ENCODE assay signal across 8 cellular contexts in the genomic region with DNA sequence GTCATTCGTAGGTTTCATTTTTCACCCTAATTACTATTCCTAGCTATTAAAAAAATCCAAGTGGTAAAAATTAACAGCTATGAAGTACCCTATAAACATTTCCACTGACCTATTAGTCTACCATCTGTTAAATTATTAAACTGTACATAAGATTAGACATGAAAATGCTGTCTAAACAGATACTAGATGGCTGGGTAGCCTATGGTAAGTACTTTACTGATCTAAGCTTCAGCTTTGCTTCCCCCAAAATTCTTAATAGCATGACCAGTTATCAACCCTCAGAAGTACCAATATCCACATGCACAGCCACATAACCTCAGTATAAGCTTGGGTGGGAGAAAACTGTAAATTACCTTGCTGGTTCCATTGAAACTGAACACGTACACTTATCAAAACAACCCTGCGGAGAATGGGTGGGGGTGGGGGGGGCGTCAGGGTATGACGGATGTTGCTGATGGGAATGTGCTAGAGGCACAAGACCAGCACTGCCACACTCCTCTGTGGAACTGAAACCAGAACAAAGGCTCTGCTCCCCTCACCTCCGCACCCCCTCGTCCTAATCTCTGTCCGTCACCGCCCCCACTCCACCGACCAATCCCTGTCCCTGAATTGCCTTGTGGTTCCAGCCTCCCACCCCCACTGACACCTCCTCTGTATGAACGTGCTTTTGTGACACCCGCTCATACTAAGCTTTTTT.
A peak's percentile ranks its signal among the peaks of the same experiment; 100 is the strongest.
DNase-seq lines count a peak whose midpoint lies in the region; ATAC-seq and FAIRE-seq lines count a peak whose summit lies in the region.

No MANE protein-coding gene starts in this region.

- H3K9me3 ChIP-seq in effector memory CD4-positive, alpha-beta T cell (ENCODE audit: control insufficient read depth, low read length), result no peaks in the 10 kb centered on the region

- no peaks in the 10 kb centered on the region for H3K4me1 ChIP-seq in effector memory CD4-positive, alpha-beta T cell (ENCODE audit: control insufficient read depth, insufficient read depth, low read length, poor library complexity, severe bottlenecking)

- H3K4me3 ChIP-seq in effector memory CD4-positive, alpha-beta T cell (ENCODE audit: insufficient read depth, low read depth, low read length, poor library complexity, severe bottlenecking), result no peak overlapping the region

- no peaks in the 10 kb centered on the region for H3K36me3 ChIP-seq in effector memory CD4-positive, alpha-beta T cell (ENCODE audit: control insufficient read depth, insufficient read depth, low read length)

- peak overlapping the region; percentile 26 for H3K27ac ChIP-seq in effector memory CD4-positive, alpha-beta T cell (ENCODE audit: insufficient read depth, low read length, poor library complexity, severe bottlenecking)

- peak; percentile 50 for DNase-seq in GM19239 (ENCODE audit: insufficient read length, low spot score)
- peak; percentile 43 for DNase-seq in activated CD4-positive, CD25-positive, alpha-beta regulatory T cell treated with anti-CD3 and anti-CD28 coated beads, Interleukin-2, amount 50 U/mL, for 72 hours
- DNase-seq in effector memory CD4-positive, alpha-beta T cell, result peak; percentile 68 to 80 (median 70)
- DNase-seq in stimulated activated CD4-positive, alpha-beta T cell treated with anti-CD3 and anti-CD28 coated beads, Interleukin-4, amount 100 ng/mL, for 1 hour, result peak; percentile 48
- no peak for DNase-seq in NOMO-1 (lab: John Stamatoyannopoulos, UW; ENCODE audit: unreplicated experiment in 2 of 2)
- DNase-seq in NCI-H2171 treated with DMSO at 0.1 percent for 48 hours (lab: John Stamatoyannopoulos, UW), result no peak
- DNase-seq in D341Med (ENCODE audit: low spot score), result no peak

- H3K27me3 ChIP-seq in effector memory CD4-positive, alpha-beta T cell (replicated peaks; ENCODE audit: control insufficient read depth, insufficient read depth, low read length, poor library complexity, severe bottlenecking), result no peaks in the 10 kb centered on the region

- peak; percentile 95 for FAIRE-seq in GM19239 (lab: Jason Lieb, UNC)

- peak; percentile 70 for ATAC-seq in HG03139 (IDR thresholded peaks at IDR 0.05; ENCODE audit: unreplicated experiment)

Comparison
In these comparisons a context has a peak if more than half of its experiments do, and no peak if none do; other contexts are left out.
1. DNase-seq: peak in GM19239 (single experiment), activated CD4-positive, CD25-positive, alpha-beta regulatory T cell treated with anti-CD3 and anti-CD28 coated beads, Interleukin-2, amount 50 U/mL, for 72 hours (single experiment), effector memory CD4-positive, alpha-beta T cell (3 of 3) and stimulated activated CD4-positive, alpha-beta T cell treated with anti-CD3 and anti-CD28 coated beads, Interleukin-4, amount 100 ng/mL, for 1 hour (single experiment); none in NOMO-1 (0 of 2), NCI-H2171 treated with DMSO at 0.1 percent for 48 hours (single experiment) and D341Med (single experiment).